32 cellular contexts compared by ENCODE assay signal in genomic region chr1:99240621-99241020, GRCh38. TPM values are rescaled to one million over a fixed set of nuclear protein-coding genes. Genes with fewer than 3 reads are reported as not detected.
"Had no signal": no experiment of that assay in that cellular context is flagged by ENCODE, and none has a peak within 500 bp of the region (broad histone marks: within the 10 kb centered on the region; RNA-seq: fewer than 3 reads in every experiment).

No MANE protein-coding gene starts in this region.

- H2AFZ ChIP-seq: neural progenitor cell, parathyroid adenoma had no signal

- H3K4me2 ChIP-seq: neural progenitor cell had no signal

- H3K9me3 Mint-ChIP-seq: stimulated activated memory B cell treated with anti-CD40 and anti-IgM and Interleukin-4, amounts not matched to agents 10 μg/mL and 1 μg/mL and 100 μg/mL, for 72 hours; stimulated activated naive CD8-positive, alpha-beta T cell treated with anti-CD3 and anti-CD28 coated beads, Interleukin-15, amount 100 ng/mL, for 72 hours; type B pancreatic cell had no signal

- FAIRE-seq: small intestine had no signal

- H3K9ac ChIP-seq: neural progenitor cell, parathyroid adenoma had no signal

- H3K9me3 ChIP-seq: ovary, psoas muscle, right lobe of liver, sigmoid colon, suprapubic skin, testis, tibial artery, transverse colon, upper lobe of right lung, uterus had no signal

- H3K4me3 ChIP-seq: neural progenitor cell, ovary, psoas muscle, right lobe of liver, sigmoid colon, spleen, suprapubic skin, testis, tibial artery, transverse colon, upper lobe of right lung, uterus had no signal

- H3K36me3 ChIP-seq: neural progenitor cell, ovary, right lobe of liver, sigmoid colon, spleen, suprapubic skin, tibial artery, transverse colon, upper lobe of right lung, uterus had no signal

- H3K79me2 ChIP-seq: parathyroid adenoma had no signal

- ATAC-seq: natural killer cell; psoas muscle; right cardiac atrium; right lobe of liver; stimulated activated memory B cell treated with anti-CD40 and anti-IgM and Interleukin-4, amounts not matched to agents 10 μg/mL and 1 μg/mL and 100 μg/mL, for 72 hours; stimulated activated naive CD8-positive, alpha-beta T cell treated with anti-CD3 and anti-CD28 coated beads, Interleukin-15, amount 100 ng/mL, for 72 hours; stimulated activated naive CD8-positive, alpha-beta T cell treated with anti-CD3 and anti-CD28 coated beads, Interleukin-15, Interleukin-2, amounts not matched to agents 100 U/mL and 50 U/mL, for 24 hours; upper lobe of right lung had no signal

- H3K27ac ChIP-seq: neural progenitor cell, ovary, parathyroid adenoma, psoas muscle, right lobe of liver, sigmoid colon, spleen, suprapubic skin, testis, tibial artery, transverse colon, upper lobe of right lung, uterus had no signal

- H3K36me3 Mint-ChIP-seq: natural killer cell; neural progenitor cell; stimulated activated memory B cell treated with anti-CD40 and anti-IgM and Interleukin-4, amounts not matched to agents 10 μg/mL and 1 μg/mL and 100 μg/mL, for 72 hours; type B pancreatic cell had no signal

- H3K27me3 Mint-ChIP-seq: progenitor cell of endocrine pancreas; stimulated activated memory B cell treated with anti-CD40 and anti-IgM and Interleukin-4, amounts not matched to agents 10 μg/mL and 1 μg/mL and 100 μg/mL, for 72 hours had no signal

- H3K4me1 Mint-ChIP-seq: natural killer cell; nephron; stimulated activated memory B cell treated with anti-CD40 and anti-IgM and Interleukin-4, amounts not matched to agents 10 μg/mL and 1 μg/mL and 100 μg/mL, for 72 hours; stimulated activated naive CD8-positive, alpha-beta T cell treated with anti-CD3 and anti-CD28 coated beads, Interleukin-15, amount 100 ng/mL, for 72 hours had no signal

- H3K27me3 ChIP-seq: neural progenitor cell, ovary, right lobe of liver, sigmoid colon, spleen, suprapubic skin, testis, tibial artery, transverse colon, upper lobe of right lung, uterus had no signal

- H3K27ac Mint-ChIP-seq: natural killer cell; nephron; neural progenitor cell; progenitor cell of endocrine pancreas; stimulated activated memory B cell treated with anti-CD40 and anti-IgM and Interleukin-4, amounts not matched to agents 10 μg/mL and 1 μg/mL and 100 μg/mL, for 72 hours; type B pancreatic cell had no signal

- DNase-seq: natural killer cell; occipital lobe; ovary; posterior cingulate gyrus; psoas muscle; right cardiac atrium; right lobe of liver; sigmoid colon; small intestine; spleen; stimulated activated CD4-positive, alpha-beta T cell treated with anti-CD3 and anti-CD28 coated beads, Interleukin-12 subunit alpha, Interleukin-12 subunit beta, amount 100 ng/mL, for 4 hours; stimulated activated CD4-positive, alpha-beta T cell treated with anti-CD3 and anti-CD28 coated beads, Interleukin-1b, Interleukin-23, amount 100 ng/mL, for 48 hours; stimulated activated CD4-positive, alpha-beta T cell treated with anti-CD3 and anti-CD28 coated beads, Interleukin-4, amount 100 ng/mL, for 1 hour; stimulated activated CD4-positive, alpha-beta T cell treated with anti-CD3 and anti-CD28 coated beads, Interleukin-4, amount 100 ng/mL, for 4 hours; stimulated activated CD8-positive, alpha-beta memory T cell treated with anti-CD3 and anti-CD28 coated beads, Interleukin-4, amount 100 ng/mL, for 48 hours; stimulated activated naive CD4-positive, alpha-beta T cell; stimulated activated naive CD8-positive, alpha-beta T cell treated with anti-CD3 and anti-CD28 coated beads, Interleukin-15, amount 100 ng/mL, for 72 hours; stimulated activated naive CD8-positive, alpha-beta T cell treated with anti-CD3 and anti-CD28 coated beads, Interleukin-15, Interleukin-2, amounts not matched to agents 100 U/mL and 50 U/mL, for 24 hours; substantia nigra; testis; tibial artery; transverse colon; upper lobe of right lung; uterus had no signal

- H3K4me1 ChIP-seq: neural progenitor cell, parathyroid adenoma, psoas muscle, right lobe of liver, sigmoid colon, spleen, suprapubic skin, testis, tibial artery, transverse colon, upper lobe of right lung, uterus had no signal

- H3K4me3 Mint-ChIP-seq: natural killer cell; nephron; neural progenitor cell; stimulated activated memory B cell treated with anti-CD40 and anti-IgM and Interleukin-4, amounts not matched to agents 10 μg/mL and 1 μg/mL and 100 μg/mL, for 72 hours; stimulated activated naive CD8-positive, alpha-beta T cell treated with anti-CD3 and anti-CD28 coated beads, Interleukin-15, amount 100 ng/mL, for 72 hours; type B pancreatic cell had no signal

RNA-seq across cellular contexts. Expression of gene PLPPR4, which starts 23.7 kb away (rescaled TPM):
- total RNA-seq: renal cortical epithelial cell had no signal
